Comparison of ENCODE assay signal across 8 cellular contexts in the genomic region with DNA sequence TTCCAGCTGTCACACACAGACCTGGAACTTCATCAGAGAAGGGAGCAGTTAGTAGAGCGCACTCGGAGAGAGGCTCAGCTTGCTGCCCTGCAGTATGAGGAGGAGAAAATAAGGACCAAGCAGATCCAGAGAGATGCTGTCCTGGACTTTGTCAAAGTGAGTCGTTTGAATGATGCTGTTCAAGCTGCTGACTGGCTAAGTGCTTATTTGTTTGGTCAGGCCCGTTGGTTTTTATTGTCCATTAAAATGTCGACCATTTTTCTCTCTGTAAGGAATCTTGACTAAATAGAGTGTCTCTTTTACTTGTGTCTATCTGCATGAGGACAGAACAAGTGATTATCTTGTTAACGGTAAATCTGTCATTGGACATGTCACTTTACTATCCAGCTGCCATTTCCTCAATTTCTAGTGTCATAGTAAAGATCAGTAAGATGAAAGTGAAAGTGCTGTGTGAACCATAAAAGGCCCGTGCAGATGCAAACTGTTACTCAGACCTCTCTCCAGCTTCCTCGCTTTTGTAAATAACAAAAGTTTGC. TPM values are rescaled to one million over a fixed set of nuclear protein-coding genes. Genes with fewer than 3 reads are reported as not detected.
DNase-seq lines count a peak whose midpoint lies in the region; ATAC-seq and TF ChIP-seq lines count a peak whose summit lies in the region.

No MANE protein-coding gene starts in this region.

- no peak for TF ChIP-seq CTCF in HFFc6 (IDR thresholded peaks at IDR 0.05)
- TF ChIP-seq CTCF in smooth muscle cell (IDR thresholded peaks at IDR 0.05; ENCODE audit: borderline replicate concordance, insufficient read depth, poor library complexity, severe bottlenecking), result no peak

- no peaks in the 10 kb centered on the region for H3K4me1 ChIP-seq in smooth muscle cell (ENCODE audit: low read depth)

- H3K36me3 ChIP-seq in smooth muscle cell (ENCODE audit: low read depth), result peaks cover 17% of the 10 kb centered on the region

- intact Hi-C loops in activated CD4-positive, alpha-beta T cell treated with anti-CD3 and anti-CD28 coated beads for 36 hours (cut with DNase I, micrococcal nuclease), result loop anchor here in 1 of 2 experiments (5.0 kb wide), 1 partner anchor 136 kb away; no protein-coding TSS in a partner anchor

- H3K27ac Mint-ChIP-seq in activated CD4-positive, alpha-beta T cell treated with anti-CD3 and anti-CD28 coated beads for 36 hours, result peak overlapping the region; percentile 93
- peak overlapping the region; percentile 68 for H3K27ac Mint-ChIP-seq in HFFc6

- POLR2A ChIA-PET in activated CD4-positive, alpha-beta T cell treated with anti-CD3 and anti-CD28 coated beads for 36 hours (lab: Charles Lee), result interaction anchor here (1.2 kb wide), 1 partner anchor 9 kb away, joined by 5 read pairs; no protein-coding TSS in a partner anchor

- H3K79me2 ChIP-seq in smooth muscle cell (ENCODE audit: low read depth), result no peaks in the 10 kb centered on the region

- peaks cover 60% of the 10 kb centered on the region for H3K36me3 Mint-ChIP-seq in activated CD4-positive, alpha-beta T cell treated with anti-CD3 and anti-CD28 coated beads for 36 hours (ENCODE audit: low read depth)
- H3K36me3 Mint-ChIP-seq in HFFc6 (ENCODE audit: low read depth), result peaks cover 62% of the 10 kb centered on the region

- no peaks in the 10 kb centered on the region for H3K27me3 Mint-ChIP-seq in activated CD4-positive, alpha-beta T cell treated with anti-CD3 and anti-CD28 coated beads for 36 hours
- H3K27me3 Mint-ChIP-seq in HFFc6 (ENCODE audit: insufficient read depth), result no peaks in the 10 kb centered on the region; the same call in 1 of the 2 replicates

- no peaks in the 10 kb centered on the region for H3F3A ChIP-seq in smooth muscle cell (ENCODE audit: low read depth)

- H3K9me3 ChIP-seq in smooth muscle cell (replicated peaks; ENCODE audit: low read depth), result no peaks in the 10 kb centered on the region

- no peak overlapping the region for H3K9ac ChIP-seq in smooth muscle cell (ENCODE audit: low read depth)

- H3K4me1 Mint-ChIP-seq in activated CD4-positive, alpha-beta T cell treated with anti-CD3 and anti-CD28 coated beads for 36 hours, result peaks cover 29% of the 10 kb centered on the region
- peaks cover 24% of the 10 kb centered on the region for H3K4me1 Mint-ChIP-seq in HFFc6 (ENCODE audit: low read depth)

- H2AFZ ChIP-seq in smooth muscle cell (ENCODE audit: low read depth), result no peak overlapping the region

- no peak overlapping the region for H3K27ac ChIP-seq in smooth muscle cell (ENCODE audit: low read depth)

- peak overlapping the region; percentile 66 for H3K4me3 Mint-ChIP-seq in activated CD4-positive, alpha-beta T cell treated with anti-CD3 and anti-CD28 coated beads for 36 hours
- peak overlapping the region; percentile 85 for H3K4me3 Mint-ChIP-seq in HFFc6

- H3K27me3 ChIP-seq in smooth muscle cell (ENCODE audit: low read depth), result no peaks in the 10 kb centered on the region

- no peaks in the 10 kb centered on the region for H3K9me3 Mint-ChIP-seq in activated CD4-positive, alpha-beta T cell treated with anti-CD3 and anti-CD28 coated beads for 36 hours (ENCODE audit: low read depth)
- no peaks in the 10 kb centered on the region for H3K9me3 Mint-ChIP-seq in HFFc6

- no peak overlapping the region for H3K4me2 ChIP-seq in smooth muscle cell

- DNase-seq in activated CD4-positive, alpha-beta T cell treated with anti-CD3 and anti-CD28 coated beads for 36 hours, result peak; percentile 38
- DNase-seq in activated CD4-positive, alpha-beta T cell treated with anti-CD3 and anti-CD28 coated beads, Interleukin-2, amount 50 U/mL, for 1 hour, result no peak
- DNase-seq in HFFc6 (peak; percentile 8), NCI-H2196 treated with DMSO at 0.1 percent for 48 hours (lab: John Stamatoyannopoulos, UW; ENCODE audit: unreplicated experiment) (peak; percentile 14), pons (ENCODE audit: low spot score) (peak; percentile 64), smooth muscle cell (lab: John Stamatoyannopoulos, UW; ENCODE audit: unreplicated experiment) (no peak), D341Med (ENCODE audit: low spot score) (no peak)
- peak; percentile 41 for DNase-seq in central memory CD4-positive, alpha-beta T cell

- H3K4me3 ChIP-seq in smooth muscle cell, result no peak overlapping the region

- CTCF ChIA-PET in activated CD4-positive, alpha-beta T cell treated with anti-CD3 and anti-CD28 coated beads for 36 hours (lab: Charles Lee), result interaction anchor here (0.8 to 1.2 kb wide), 2 partner anchors 23 to 95 kb away, joined by 3 read pairs; no protein-coding TSS in a partner anchor

- ATAC-seq in activated CD4-positive, alpha-beta T cell treated with anti-CD3 and anti-CD28 coated beads for 36 hours, result peak; percentile 90

- 31% methylated on average over 8 of the region's 8 CpGs for WGBS in smooth muscle cell (ENCODE audit: low lambda C conversion rate)

- H4K20me1 ChIP-seq in smooth muscle cell (ENCODE audit: low read depth), result peaks cover 6% of the 10 kb centered on the region

RNA-seq across cellular contexts. Expression of a gene that starts 56.9 kb away (rescaled TPM):
- total RNA-seq in activated CD4-positive, alpha-beta T cell treated with anti-CD3 and anti-CD28 coated beads for 36 hours, result 10 to 100 TPM; 43.6 to 77.5 TPM
- total RNA-seq in HFFc6 (2021; fragmentation: NEBNext Ultra II Directional; extraction: Animal tissue kit (Norgen Biotek cat#: 25700)), result 10 to 100 TPM; 39.4 to 44.7 (median 41.0) TPM
- total RNA-seq in smooth muscle cell, result 31.7 and 49.2 TPM in 2 replicates
- 14.5 and 15.6 TPM in 2 replicates for polyA plus RNA-seq in smooth muscle cell

Comparison
In these comparisons a context has a peak if more than half of its experiments do, and no peak if none do; other contexts are left out.
1. DNase-seq: peak in activated CD4-positive, alpha-beta T cell treated with anti-CD3 and anti-CD28 coated beads for 36 hours (single experiment), HFFc6 (single experiment), NCI-H2196 treated with DMSO at 0.1 percent for 48 hours (single experiment), central memory CD4-positive, alpha-beta T cell (single experiment) and pons (single experiment); none in activated CD4-positive, alpha-beta T cell treated with anti-CD3 and anti-CD28 coated beads, Interleukin-2, amount 50 U/mL, for 1 hour (single experiment), smooth muscle cell (single experiment) and D341Med (single experiment).